ENCODE assay signal across 15 cellular contexts in the genomic region with DNA sequence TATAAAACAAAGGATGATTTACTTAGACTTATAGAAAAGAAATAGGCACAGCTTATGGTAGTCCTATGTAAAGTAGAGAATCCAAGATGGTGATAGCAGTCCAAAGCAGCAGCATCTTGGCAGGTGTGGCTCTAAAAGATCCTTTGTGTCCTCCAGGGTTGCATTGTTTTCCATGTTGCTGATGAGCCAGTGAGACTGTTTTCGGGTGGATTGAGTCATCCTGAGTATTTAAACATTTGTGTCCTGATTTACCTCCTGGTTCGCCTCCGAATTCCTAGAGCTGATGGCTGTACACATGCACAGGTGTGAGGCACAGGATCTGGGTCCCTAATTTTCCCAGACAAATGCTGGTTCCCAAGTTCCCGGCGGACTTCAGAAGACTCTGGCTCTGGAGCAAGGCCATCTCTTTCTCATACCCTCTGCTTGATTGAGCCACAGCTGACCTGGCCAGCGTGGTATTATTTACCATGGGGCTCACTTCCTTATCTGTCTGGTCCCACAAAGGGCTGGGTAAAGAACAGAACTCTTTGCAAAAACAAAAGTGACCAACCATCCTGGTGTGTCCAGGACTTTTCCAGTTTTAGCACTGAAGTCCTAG. TPM values are rescaled to one million over a fixed set of nuclear protein-coding genes. Genes with fewer than 3 reads are reported as not detected.
DNase-seq lines count a peak whose midpoint lies in the region; ATAC-seq, FAIRE-seq and TF ChIP-seq lines count a peak whose summit lies in the region.
"Had no signal": no experiment of that assay in that cellular context is flagged by ENCODE, and none has a peak within 500 bp of the region (broad histone marks: within the 10 kb centered on the region; RNA-seq: fewer than 3 reads in every experiment).

No MANE protein-coding gene starts in this region.

- H3K4me3 Mint-ChIP-seq in astrocyte (ENCODE audit: unreplicated experiment), result no peak overlapping the region
- H3K4me3 Mint-ChIP-seq: activated CD4-positive, alpha-beta memory T cell treated with anti-CD3 and anti-CD28 coated beads, Interleukin-2, amount 10 ng/mL, durations not matched to agents 7 days and 5 days; stimulated activated memory B cell treated with anti-CD40 and anti-IgM and Interleukin-4, amounts not matched to agents 10 μg/mL and 1 μg/mL and 100 μg/mL, for 72 hours had no signal

- no peaks in the 10 kb centered on the region for H3K36me3 ChIP-seq in astrocyte (ENCODE audit: insufficient read depth, low read length)
- H3K36me3 ChIP-seq: gastrocnemius medialis, upper lobe of left lung had no signal

- peaks cover 4% of the 10 kb centered on the region for H3K36me3 Mint-ChIP-seq in astrocyte (ENCODE audit: low read depth, unreplicated experiment)
- H3K36me3 Mint-ChIP-seq: stimulated activated memory B cell treated with anti-CD40 and anti-IgM and Interleukin-4, amounts not matched to agents 10 μg/mL and 1 μg/mL and 100 μg/mL, for 72 hours had no signal

- H2AFZ ChIP-seq in astrocyte (ENCODE audit: low read depth, low read length), result no peak overlapping the region

- peaks cover 8% of the 10 kb centered on the region for H3K27me3 Mint-ChIP-seq in astrocyte (ENCODE audit: low read depth, unreplicated experiment)

- peaks cover 17% of the 10 kb centered on the region for H3K4me1 ChIP-seq in astrocyte (ENCODE audit: insufficient read depth, low read length)
- H3K4me1 ChIP-seq: gastrocnemius medialis had no signal

- H3K9me3 Mint-ChIP-seq in astrocyte (ENCODE audit: unreplicated experiment), result peaks cover 3% of the 10 kb centered on the region
- H3K9me3 Mint-ChIP-seq: activated CD4-positive, alpha-beta memory T cell treated with anti-CD3 and anti-CD28 coated beads, Interleukin-2, amount 10 ng/mL, durations not matched to agents 7 days and 5 days; stimulated activated memory B cell treated with anti-CD40 and anti-IgM and Interleukin-4, amounts not matched to agents 10 μg/mL and 1 μg/mL and 100 μg/mL, for 72 hours had no signal

- peak overlapping the region; percentile 47 for H3K9ac ChIP-seq in astrocyte (ENCODE audit: low read length)

- peak; percentile 39 for DNase-seq in A172 (ENCODE audit: low spot score)
- DNase-seq in HS-27A (ENCODE audit: low read depth), result peak; percentile 54
- peak; percentile 16 for DNase-seq in astrocyte (ENCODE audit: low read depth)
- DNase-seq in NCI-H748 (lab: John Stamatoyannopoulos, UW; ENCODE audit: unreplicated experiment), result no peak
- no peak for DNase-seq in NCI-H146 treated with DMSO at 0.1 percent for 48 hours (lab: John Stamatoyannopoulos, UW; ENCODE audit: unreplicated experiment)
- DNase-seq: NCI-H2081 treated with DMSO at 0.1 percent for 48 hours, NCI-H524 treated with DMSO at 0.1 percent for 48 hours had no signal

- no peaks in the 10 kb centered on the region for H3K79me2 ChIP-seq in astrocyte (ENCODE audit: insufficient read depth, low read length)

- TF ChIP-seq CTCF in astrocyte (IDR thresholded peaks at IDR 0.05; ENCODE audit: insufficient read depth, low read depth, low read length), result no peak

- H3K27ac Mint-ChIP-seq in astrocyte (ENCODE audit: unreplicated experiment), result peak overlapping the region; percentile 38
- H3K27ac Mint-ChIP-seq: activated CD4-positive, alpha-beta memory T cell treated with anti-CD3 and anti-CD28 coated beads, Interleukin-2, amount 10 ng/mL, durations not matched to agents 7 days and 5 days; stimulated activated memory B cell treated with anti-CD40 and anti-IgM and Interleukin-4, amounts not matched to agents 10 μg/mL and 1 μg/mL and 100 μg/mL, for 72 hours had no signal

- no peaks in the 10 kb centered on the region for H3K27me3 ChIP-seq in astrocyte (ENCODE audit: insufficient read depth, low read length)
- no peaks in the 10 kb centered on the region for H3K27me3 ChIP-seq in layer of hippocampus (ENCODE audit: control insufficient read depth, insufficient read depth, low read length)
- H3K27me3 ChIP-seq: gastrocnemius medialis, upper lobe of left lung had no signal

- FAIRE-seq in astrocyte (lab: Jason Lieb, UNC), result no peak
- FAIRE-seq: H54 had no signal

- no peak for ATAC-seq in HG03095 (IDR thresholded peaks at IDR 0.05; ENCODE audit: unreplicated experiment)
- ATAC-seq in HG03342 (IDR thresholded peaks at IDR 0.05; ENCODE audit: unreplicated experiment), result no peak
- ATAC-seq: stimulated activated memory B cell treated with anti-CD40 and anti-IgM and Interleukin-4, amounts not matched to agents 10 μg/mL and 1 μg/mL and 100 μg/mL, for 72 hours had no signal

- H3K4me1 Mint-ChIP-seq in astrocyte (ENCODE audit: low read depth, unreplicated experiment), result peaks cover 26% of the 10 kb centered on the region

- peak overlapping the region; percentile 78 for H3K4me2 ChIP-seq in astrocyte (ENCODE audit: low read length)

- H4K20me1 ChIP-seq in astrocyte (ENCODE audit: insufficient read depth, low read length), result no peaks in the 10 kb centered on the region

- no peaks in the 10 kb centered on the region for H3K9me3 ChIP-seq in astrocyte (ENCODE audit: insufficient read depth, low read depth, low read length)
- H3K9me3 ChIP-seq: gastrocnemius medialis, upper lobe of left lung had no signal

- H3K27ac ChIP-seq in astrocyte (ENCODE audit: low read depth, low read length), result peak overlapping the region; percentile 56
- peak overlapping the region; percentile 3 for H3K27ac ChIP-seq in layer of hippocampus (ENCODE audit: low read depth, low read length)
- H3K27ac ChIP-seq: gastrocnemius medialis, upper lobe of left lung had no signal

- H3K4me3 ChIP-seq in astrocyte (ENCODE audit: insufficient read depth, low read depth, low read length), result peak overlapping the region; percentile 26
- H3K4me3 ChIP-seq: gastrocnemius medialis, upper lobe of left lung had no signal

RNA-seq across cellular contexts. Expression of a gene that starts 51.0 kb away (rescaled TPM):
- 14.2 and 18.5 TPM in 2 replicates for total RNA-seq in A172 (2014; rRNA removed; shearing (Covaris generic))
- 2.7 and 3.5 TPM in 2 replicates for total RNA-seq in astrocyte
- total RNA-seq: activated CD4-positive, alpha-beta memory T cell treated with anti-CD3 and anti-CD28 coated beads, Interleukin-2, amount 10 ng/mL, durations not matched to agents 7 days and 5 days had no signal

Comparison
In these comparisons a context has a peak if more than half of its experiments do, and no peak if none do; other contexts are left out.
1. DNase-seq: peak in A172 (single experiment), HS-27A (single experiment) and astrocyte (single experiment); none in NCI-H748 (single experiment) and NCI-H146 treated with DMSO at 0.1 percent for 48 hours (single experiment).